In genomic region chr17:10739341-10739905, GRCh38 we compare ENCODE assay signal across 1 cellular context.
TF ChIP-seq lines count a peak whose summit lies in the region.

No MANE protein-coding gene starts in this region.

TF ChIP-seq in H1, 55 proteins besides CTCF, POLR2A, EP300 and RAD21:
- TF ChIP-seq GABPA (IDR thresholded peaks at IDR 0.05; ENCODE audit: borderline replicate concordance, insufficient read depth, low read length) (no peak), SIX5 (IDR thresholded peaks at IDR 0.05; ENCODE audit: low read depth, low read length) (no peak), BCL11A (IDR thresholded peaks at IDR 0.05; ENCODE audit: low read depth in 2 of 2, low read length in 2 of 2) (no peak), RXRA (IDR thresholded peaks at IDR 0.05; ENCODE audit: insufficient read depth, low read depth, low read length) (no peak), HDAC2 (IDR thresholded peaks at IDR 0.05; ENCODE audit: borderline replicate concordance in 1 of 2, low read depth in 2 of 2, low read length in 2 of 2) (no peak), CHD2 (IDR thresholded peaks at IDR 0.05; ENCODE audit: low read length) (no peak), TCF12 (IDR thresholded peaks at IDR 0.05; ENCODE audit: low read depth, low read length) (no peak), SP4 (IDR thresholded peaks at IDR 0.05; ENCODE audit: low read length) (no peak), MAX (IDR thresholded peaks at IDR 0.05) (no peak), CBX8 (IDR thresholded peaks at IDR 0.05; ENCODE audit: borderline replicate concordance, low read depth, low read length) (no peak), MAFK (IDR thresholded peaks at IDR 0.05; ENCODE audit: low read depth, low read length) (no peak), TBP (IDR thresholded peaks at IDR 0.05; ENCODE audit: low read depth, low read length) (no peak), SP2 (IDR thresholded peaks at IDR 0.05; ENCODE audit: low read length) (no peak), CREB1 (IDR thresholded peaks at IDR 0.05) (no peak), HDAC6 (IDR thresholded peaks at IDR 0.05; ENCODE audit: low read depth, low read length) (no peak)
- TF ChIP-seq, protein P1, sequence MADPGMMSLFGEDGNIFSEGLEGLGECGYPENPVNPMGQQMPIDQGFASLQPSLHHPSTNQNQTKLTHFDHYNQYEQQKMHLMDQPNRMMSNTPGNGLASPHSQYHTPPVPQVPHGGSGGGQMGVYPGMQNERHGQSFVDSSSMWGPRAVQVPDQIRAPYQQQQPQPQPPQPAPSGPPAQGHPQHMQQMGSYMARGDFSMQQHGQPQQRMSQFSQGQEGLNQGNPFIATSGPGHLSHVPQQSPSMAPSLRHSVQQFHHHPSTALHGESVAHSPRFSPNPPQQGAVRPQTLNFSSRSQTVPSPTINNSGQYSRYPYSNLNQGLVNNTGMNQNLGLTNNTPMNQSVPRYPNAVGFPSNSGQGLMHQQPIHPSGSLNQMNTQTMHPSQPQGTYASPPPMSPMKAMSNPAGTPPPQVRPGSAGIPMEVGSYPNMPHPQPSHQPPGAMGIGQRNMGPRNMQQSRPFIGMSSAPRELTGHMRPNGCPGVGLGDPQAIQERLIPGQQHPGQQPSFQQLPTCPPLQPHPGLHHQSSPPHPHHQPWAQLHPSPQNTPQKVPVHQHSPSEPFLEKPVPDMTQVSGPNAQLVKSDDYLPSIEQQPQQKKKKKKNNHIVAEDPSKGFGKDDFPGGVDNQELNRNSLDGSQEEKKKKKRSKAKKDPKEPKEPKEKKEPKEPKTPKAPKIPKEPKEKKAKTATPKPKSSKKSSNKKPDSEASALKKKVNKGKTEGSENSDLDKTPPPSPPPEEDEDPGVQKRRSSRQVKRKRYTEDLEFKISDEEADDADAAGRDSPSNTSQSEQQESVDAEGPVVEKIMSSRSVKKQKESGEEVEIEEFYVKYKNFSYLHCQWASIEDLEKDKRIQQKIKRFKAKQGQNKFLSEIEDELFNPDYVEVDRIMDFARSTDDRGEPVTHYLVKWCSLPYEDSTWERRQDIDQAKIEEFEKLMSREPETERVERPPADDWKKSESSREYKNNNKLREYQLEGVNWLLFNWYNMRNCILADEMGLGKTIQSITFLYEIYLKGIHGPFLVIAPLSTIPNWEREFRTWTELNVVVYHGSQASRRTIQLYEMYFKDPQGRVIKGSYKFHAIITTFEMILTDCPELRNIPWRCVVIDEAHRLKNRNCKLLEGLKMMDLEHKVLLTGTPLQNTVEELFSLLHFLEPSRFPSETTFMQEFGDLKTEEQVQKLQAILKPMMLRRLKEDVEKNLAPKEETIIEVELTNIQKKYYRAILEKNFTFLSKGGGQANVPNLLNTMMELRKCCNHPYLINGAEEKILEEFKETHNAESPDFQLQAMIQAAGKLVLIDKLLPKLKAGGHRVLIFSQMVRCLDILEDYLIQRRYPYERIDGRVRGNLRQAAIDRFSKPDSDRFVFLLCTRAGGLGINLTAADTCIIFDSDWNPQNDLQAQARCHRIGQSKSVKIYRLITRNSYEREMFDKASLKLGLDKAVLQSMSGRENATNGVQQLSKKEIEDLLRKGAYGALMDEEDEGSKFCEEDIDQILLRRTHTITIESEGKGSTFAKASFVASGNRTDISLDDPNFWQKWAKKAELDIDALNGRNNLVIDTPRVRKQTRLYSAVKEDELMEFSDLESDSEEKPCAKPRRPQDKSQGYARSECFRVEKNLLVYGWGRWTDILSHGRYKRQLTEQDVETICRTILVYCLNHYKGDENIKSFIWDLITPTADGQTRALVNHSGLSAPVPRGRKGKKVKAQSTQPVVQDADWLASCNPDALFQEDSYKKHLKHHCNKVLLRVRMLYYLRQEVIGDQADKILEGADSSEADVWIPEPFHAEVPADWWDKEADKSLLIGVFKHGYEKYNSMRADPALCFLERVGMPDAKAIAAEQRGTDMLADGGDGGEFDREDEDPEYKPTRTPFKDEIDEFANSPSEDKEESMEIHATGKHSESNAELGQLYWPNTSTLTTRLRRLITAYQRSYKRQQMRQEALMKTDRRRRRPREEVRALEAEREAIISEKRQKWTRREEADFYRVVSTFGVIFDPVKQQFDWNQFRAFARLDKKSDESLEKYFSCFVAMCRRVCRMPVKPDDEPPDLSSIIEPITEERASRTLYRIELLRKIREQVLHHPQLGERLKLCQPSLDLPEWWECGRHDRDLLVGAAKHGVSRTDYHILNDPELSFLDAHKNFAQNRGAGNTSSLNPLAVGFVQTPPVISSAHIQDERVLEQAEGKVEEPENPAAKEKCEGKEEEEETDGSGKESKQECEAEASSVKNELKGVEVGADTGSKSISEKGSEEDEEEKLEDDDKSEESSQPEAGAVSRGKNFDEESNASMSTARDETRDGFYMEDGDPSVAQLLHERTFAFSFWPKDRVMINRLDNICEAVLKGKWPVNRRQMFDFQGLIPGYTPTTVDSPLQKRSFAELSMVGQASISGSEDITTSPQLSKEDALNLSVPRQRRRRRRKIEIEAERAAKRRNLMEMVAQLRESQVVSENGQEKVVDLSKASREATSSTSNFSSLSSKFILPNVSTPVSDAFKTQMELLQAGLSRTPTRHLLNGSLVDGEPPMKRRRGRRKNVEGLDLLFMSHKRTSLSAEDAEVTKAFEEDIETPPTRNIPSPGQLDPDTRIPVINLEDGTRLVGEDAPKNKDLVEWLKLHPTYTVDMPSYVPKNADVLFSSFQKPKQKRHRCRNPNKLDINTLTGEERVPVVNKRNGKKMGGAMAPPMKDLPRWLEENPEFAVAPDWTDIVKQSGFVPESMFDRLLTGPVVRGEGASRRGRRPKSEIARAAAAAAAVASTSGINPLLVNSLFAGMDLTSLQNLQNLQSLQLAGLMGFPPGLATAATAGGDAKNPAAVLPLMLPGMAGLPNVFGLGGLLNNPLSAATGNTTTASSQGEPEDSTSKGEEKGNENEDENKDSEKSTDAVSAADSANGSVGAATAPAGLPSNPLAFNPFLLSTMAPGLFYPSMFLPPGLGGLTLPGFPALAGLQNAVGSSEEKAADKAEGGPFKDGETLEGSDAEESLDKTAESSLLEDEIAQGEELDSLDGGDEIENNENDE (IDR thresholded peaks at IDR 0.05; ENCODE audit: insufficient replicate concordance, low read length) = no peak
TF ChIP-seq in H1: peak in this region for 0.
